9 cellular contexts compared by ENCODE assay signal in the genomic region with DNA sequence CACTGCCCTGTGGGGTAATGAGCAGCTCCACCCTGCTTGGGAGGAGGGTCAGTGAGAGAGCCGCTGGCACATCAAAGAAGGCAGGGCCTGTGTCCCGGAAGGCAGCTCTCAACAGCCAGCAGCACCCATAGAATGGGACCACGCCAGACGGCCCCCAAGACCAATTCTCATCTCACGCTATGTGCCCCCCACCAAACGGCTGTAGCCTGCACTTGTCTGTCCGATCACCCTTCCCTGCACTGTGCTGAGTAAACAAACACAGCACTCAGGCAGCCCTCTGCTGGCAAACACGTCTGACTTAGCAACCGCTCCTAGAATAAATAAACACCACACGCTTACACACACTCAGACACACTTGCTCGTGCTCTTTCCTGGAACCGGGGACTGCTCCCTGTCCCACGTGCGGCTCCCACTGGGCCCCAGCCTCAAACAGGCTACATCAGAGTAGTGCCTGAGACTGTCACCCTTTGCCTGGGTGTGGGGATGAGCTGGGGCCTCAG. TPM values are rescaled to one million over a fixed set of nuclear protein-coding genes. Genes with fewer than 3 reads are reported as not detected.
A peak's percentile ranks its signal among the peaks of the same experiment; 100 is the strongest.
DNase-seq lines count a peak whose midpoint lies in the region; ATAC-seq and TF ChIP-seq lines count a peak whose summit lies in the region.
"Had no signal": no experiment of that assay in that cellular context is flagged by ENCODE, and none has a peak within 500 bp of the region (broad histone marks: within the 10 kb centered on the region; RNA-seq: fewer than 3 reads in every experiment).

No MANE protein-coding gene starts in this region.

- no peaks in the 10 kb centered on the region for H4K20me1 ChIP-seq in PC-9 (ENCODE audit: insufficient read depth)

- H3K4me2 ChIP-seq in PC-9 = peak overlapping the region; percentile 37

- H3K9me2 ChIP-seq in PC-9 (ENCODE audit: insufficient read depth) = no peaks in the 10 kb centered on the region

- no peak overlapping the region for H3K4me3 ChIP-seq in PC-9
- H3K4me3 ChIP-seq in fibroblast of villous mesenchyme (ENCODE audit: low read depth, low read length) = no peak overlapping the region

- H3K79me2 ChIP-seq in PC-9 (ENCODE audit: low read depth) = no peaks in the 10 kb centered on the region

- no peaks in the 10 kb centered on the region for H3K36me3 ChIP-seq in PC-9 (ENCODE audit: low read depth)

- TF ChIP-seq CTCF in PC-9 (conservative IDR thresholded peaks at IDR 0.05) (no peak; the same call in 1 of the 2 replicates), fibroblast of villous mesenchyme (IDR thresholded peaks at IDR 0.05; ENCODE audit: insufficient read depth, low read depth, low read length) (peak; percentile 35)

- BruUV-seq in PC-9 (replicated peaks; lab: Mats Ljungman, UMichigan) = no TSS peak

- no peak overlapping the region for H3K27ac ChIP-seq in PC-9

- intact Hi-C loops in PC-9 (cut with micrococcal nuclease; ENCODE audit: unreplicated experiment) = loop anchor here (5.0 kb wide), 1 partner anchor 34 kb away; no protein-coding TSS in a partner anchor
- intact Hi-C loops in posterior vena cava (cut with DNase I) = loop anchor here in 1 of 2 donors (2.0 kb wide), 1 partner anchor 23 kb away; no protein-coding TSS in a partner anchor

- H3K4me1 ChIP-seq in PC-9 (replicated peaks; ENCODE audit: insufficient read depth) = peaks cover 34% of the 10 kb centered on the region

- POLR2A ChIA-PET in HEK293T (lab: Yijun Ruan, JAX) = interaction anchor here (1.1 to 1.4 kb wide), 2 partner anchors 54 to 228 kb away, joined by 3 to 4 read pairs; a partner anchor contains a TSS
- POLR2A ChIA-PET in PC-9 (lab: Charles Lee; ENCODE audit: unreplicated experiment) = no interaction called here

- H2AFZ ChIP-seq in PC-9 = no peak overlapping the region

- no peaks in the 10 kb centered on the region for H3K9me3 ChIP-seq in PC-9 (ENCODE audit: insufficient read depth, low read depth)

- ATAC-seq in HG02840 (IDR thresholded peaks at IDR 0.05; ENCODE audit: low FRiP score, unreplicated experiment) (no peak), HG02970 (IDR thresholded peaks at IDR 0.05; ENCODE audit: low FRiP score, unreplicated experiment) (no peak)

- DNase-seq in HEK293T (ENCODE audit: extremely low spot score) (peak; percentile 68), PC-9 (peak; percentile 43 to 75), fibroblast of villous mesenchyme (ENCODE audit: low read depth) (peak; percentile 84), posterior vena cava (ENCODE audit: low spot score) (peak; percentile 90), LoVo (ENCODE audit: low spot score) (no peak), GM19240 (ENCODE audit: insufficient read length, low spot score) (no peak)
- DNase-seq: naive B cell had no signal

- H3K27me3 ChIP-seq in PC-9 (ENCODE audit: insufficient read depth, low read depth) = no peaks in the 10 kb centered on the region

- CTCF ChIA-PET in HEK293T (lab: Yijun Ruan, JAX) (interaction anchor here (1.1 kb wide), 1 partner anchor 16 kb away, joined by 3 read pairs; no protein-coding TSS in a partner anchor), PC-9 (lab: Charles Lee) (interaction anchor here (0.9 kb wide), 1 partner anchor 53 kb away, joined by 3 read pairs; a partner anchor contains a TSS)

- H3F3A ChIP-seq in PC-9 (ENCODE audit: insufficient read depth, low read depth) = peaks cover 3% of the 10 kb centered on the region; the same call in 1 of the 2 replicates

TF ChIP-seq in HEK293T, 16 proteins besides CTCF, POLR2A, EP300 and RAD21:
- no peak for TF ChIP-seq TARDBP (IDR thresholded peaks at IDR 0.05)
- peak; percentile 53; the same call in 1 of the 2 replicates for TF ChIP-seq L3MBTL2 (conservative IDR thresholded peaks at IDR 0.05)
- TF ChIP-seq ARNT (IDR thresholded peaks at IDR 0.05) = peak; percentile 66; the same call in 1 of the 2 replicates

RNA-seq across cellular contexts. Expression of a gene that starts 53.2 kb away (rescaled TPM):
- 10.0 and 11.2 TPM in 2 replicates for total RNA-seq in PC-9 (2021)
- 2.3 and 2.6 TPM in 2 replicates for total RNA-seq in fibroblast of villous mesenchyme
- 10 to 100 TPM; 11.2 to 31.3 TPM for total RNA-seq in posterior vena cava

Comparison
In these comparisons a context has a peak if more than half of its experiments do, and no peak if none do; other contexts are left out.
1. DNase-seq: peak in HEK293T (single experiment), PC-9 (2 of 2), fibroblast of villous mesenchyme (single experiment) and posterior vena cava (single experiment); none in LoVo (single experiment) and GM19240 (single experiment).